In the genomic region with DNA sequence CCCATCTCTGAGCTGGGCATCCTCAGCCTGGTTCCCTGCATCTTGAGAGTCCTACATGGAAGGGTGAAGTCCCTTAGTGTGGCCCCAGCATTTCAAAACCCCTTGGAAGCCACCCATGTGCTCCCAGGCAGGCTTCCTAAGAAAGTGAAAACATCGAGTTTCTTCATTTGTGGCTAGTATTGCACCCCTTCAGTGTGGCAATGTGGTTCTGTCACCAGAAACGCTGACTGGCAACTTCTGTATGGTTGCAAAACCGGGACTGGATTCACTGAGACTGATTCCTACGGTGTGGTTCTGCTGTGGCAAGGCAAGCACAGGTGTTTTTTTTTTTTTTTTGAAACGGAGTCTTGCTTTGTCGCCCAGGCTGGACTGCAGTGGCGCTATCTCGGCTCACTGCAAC, we compare ENCODE assay signal across 16 cellular contexts. TPM values are rescaled to one million over a fixed set of nuclear protein-coding genes. Genes with fewer than 3 reads are reported as not detected.
A peak's percentile ranks its signal among the peaks of the same experiment; 100 is the strongest.
DNase-seq lines count a peak whose midpoint lies in the region; ATAC-seq and TF ChIP-seq lines count a peak whose summit lies in the region.
"Had no signal": no experiment of that assay in that cellular context is flagged by ENCODE, and none has a peak within 500 bp of the region (broad histone marks: within the 10 kb centered on the region; RNA-seq: fewer than 3 reads in every experiment).

No MANE protein-coding gene starts in this region.

- CTCF ChIA-PET in PC-3 (lab: Charles Lee) = no interaction called here
- CTCF ChIA-PET in activated CD4-positive, alpha-beta T cell treated with anti-CD3 and anti-CD28 coated beads, Interleukin-2, amount 10 ng/mL, durations not matched to agents 7 days and 5 days (lab: Charles Lee) = interaction anchor here (1.1 kb wide), 1 partner anchor 51 kb away, joined by 3 read pairs; no protein-coding TSS in a partner anchor

- H2AFZ ChIP-seq in OCI-LY1 (ENCODE audit: low read length) (0 out of 2 replicates have a peak overlapping the region, but pooled peaks have one; percentile 1), PC-3 (ENCODE audit: low read length) (no peak overlapping the region)

- H3K4me3 ChIP-seq in OCI-LY1 (ENCODE audit: low read depth, low read length, poor library complexity, severe bottlenecking) (no peak overlapping the region), fibroblast of villous mesenchyme (ENCODE audit: low read depth, low read length) (no peak overlapping the region), neutrophil (ENCODE audit: low read depth in 1 of 2, low read length in 1 of 2) (peak overlapping the region; percentile 34 to 49), PC-3 (ENCODE audit: low read length) (no peak overlapping the region)
- H3K4me3 ChIP-seq: body of pancreas, psoas muscle had no signal

- no peaks in the 10 kb centered on the region for H3K36me3 Mint-ChIP-seq in activated CD4-positive, alpha-beta T cell treated with anti-CD3 and anti-CD28 coated beads, Interleukin-2, amount 10 ng/mL, durations not matched to agents 7 days and 5 days (ENCODE audit: low read depth)

- no peak overlapping the region; the same call in 1 of the 2 replicates for H3K9ac ChIP-seq in OCI-LY1 (ENCODE audit: low read length)
- H3K9ac ChIP-seq in PC-3 (ENCODE audit: low read length) = no peak overlapping the region
- H3K9ac ChIP-seq: SK-N-SH had no signal

- H3K9me3 ChIP-seq in OCI-LY1 (ENCODE audit: low read length) (no peaks in the 10 kb centered on the region), neutrophil (no peaks in the 10 kb centered on the region), PC-3 (ENCODE audit: low read length) (no peaks in the 10 kb centered on the region)
- H3K9me3 ChIP-seq: body of pancreas, psoas muscle, SK-N-SH had no signal

- H3K27ac Mint-ChIP-seq in activated CD4-positive, alpha-beta T cell treated with anti-CD3 and anti-CD28 coated beads, Interleukin-2, amount 10 ng/mL, durations not matched to agents 7 days and 5 days = no peak overlapping the region
- H3K27ac Mint-ChIP-seq: activated T-helper 1 cell treated with anti-CD3 and anti-CD28 coated beads, Interleukin-12 subunit alpha, Interleukin-12 subunit beta, Interleukin-2, Interleukin-4 antibody, amounts not matched to agents 30 ng/mL and 10 ng/mL and 1 ng/mL, durations not matched to agents 14 hours and 24 hours and 36 hours; CD4-positive, CD25-positive, alpha-beta regulatory T cell; stimulated activated naive CD8-positive, alpha-beta T cell treated with anti-CD3 and anti-CD28 coated beads, Interleukin-15, Interleukin-2, amounts not matched to agents 100 ng/mL and 50 ng/mL, for 24 hours had no signal

- TF ChIP-seq CTCF in OCI-LY1 (IDR thresholded peaks at IDR 0.05; ENCODE audit: low read length) = no peak
- no peak for TF ChIP-seq CTCF in fibroblast of villous mesenchyme (IDR thresholded peaks at IDR 0.05; ENCODE audit: insufficient read depth, low read depth, low read length)
- TF ChIP-seq CTCF in neutrophil (IDR thresholded peaks at IDR 0.05) = no peak
- no peak for TF ChIP-seq CTCF in PC-3 (conservative IDR thresholded peaks at IDR 0.05; ENCODE audit: low read depth, low read length)

- no TSS peak for BruUV-seq in PC-3 (replicated peaks; lab: Mats Ljungman, UMichigan)

- H3K9me2 ChIP-seq in OCI-LY1 (ENCODE audit: low read depth, low read length) (no peaks in the 10 kb centered on the region), PC-3 (replicated peaks; ENCODE audit: low read length) (no peaks in the 10 kb centered on the region)
- H3K9me2 ChIP-seq: SK-N-SH had no signal

- no peak for ATAC-seq in GM21390 (IDR thresholded peaks at IDR 0.05; ENCODE audit: unreplicated experiment)
- no peak for ATAC-seq in PC-3
- ATAC-seq: body of pancreas had no signal

- POLR2A ChIA-PET in PC-3 (lab: Charles Lee; ENCODE audit: unreplicated experiment) = no interaction called here
- POLR2A ChIA-PET in activated CD4-positive, alpha-beta T cell treated with anti-CD3 and anti-CD28 coated beads, Interleukin-2, amount 10 ng/mL, durations not matched to agents 7 days and 5 days (lab: Charles Lee) = no interaction called here

- peak overlapping the region; percentile 6 for H3K27ac ChIP-seq in OCI-LY1 (ENCODE audit: low read depth, low read length, poor library complexity, severe bottlenecking)
- H3K27ac ChIP-seq in neutrophil = peak overlapping the region; percentile 96
- no peak overlapping the region for H3K27ac ChIP-seq in PC-3 (ENCODE audit: low read length)
- H3K27ac ChIP-seq: psoas muscle had no signal

- H3K27me3 Mint-ChIP-seq in activated CD4-positive, alpha-beta T cell treated with anti-CD3 and anti-CD28 coated beads, Interleukin-2, amount 10 ng/mL, durations not matched to agents 7 days and 5 days = peaks cover 48% of the 10 kb centered on the region

- H3K36me3 ChIP-seq in OCI-LY1 (ENCODE audit: insufficient read depth, low read length) (no peaks in the 10 kb centered on the region), neutrophil (no peaks in the 10 kb centered on the region), PC-3 (ENCODE audit: low read depth, low read length) (no peaks in the 10 kb centered on the region)

- H3F3A ChIP-seq in OCI-LY1 (ENCODE audit: insufficient read depth, low read length) (no peaks in the 10 kb centered on the region), PC-3 (ENCODE audit: low read length, unreplicated experiment) (no peaks in the 10 kb centered on the region)

- H3K4me1 ChIP-seq in OCI-LY1 (ENCODE audit: insufficient read depth, low read length, severe bottlenecking) (peaks cover 18% of the 10 kb centered on the region), neutrophil (ENCODE audit: control insufficient read depth in 1 of 2, insufficient read depth in 1 of 2, low read depth in 1 of 2, low read length in 1 of 2) (peaks cover 100% of the 10 kb centered on the region in 2 experiments), PC-3 (ENCODE audit: insufficient read depth, low read length) (peaks cover 2% of the 10 kb centered on the region; the same call in 1 of the 2 replicates)
- H3K4me1 ChIP-seq: body of pancreas, psoas muscle had no signal

- H3K4me2 ChIP-seq in OCI-LY1 (ENCODE audit: low read length) (0 out of 2 replicates have a peak overlapping the region, but pooled peaks have one; percentile 22), PC-3 (ENCODE audit: low read length) (no peak overlapping the region)

- no peaks in the 10 kb centered on the region for H4K20me1 ChIP-seq in OCI-LY1 (ENCODE audit: insufficient read depth, low read length)
- H4K20me1 ChIP-seq in PC-3 (ENCODE audit: low read length) = no peaks in the 10 kb centered on the region

- no peaks in the 10 kb centered on the region for H3K79me2 ChIP-seq in OCI-LY1 (ENCODE audit: insufficient read depth, low read length)
- H3K79me2 ChIP-seq in PC-3 (ENCODE audit: low read length) = no peaks in the 10 kb centered on the region

- intact Hi-C loops in PC-3 (cut with micrococcal nuclease) = no loop called here

- DNase-seq in GF-D8 (lab: John Stamatoyannopoulos, UW) = peak; percentile 95
- peak; percentile 82 for DNase-seq in fibroblast of villous mesenchyme (ENCODE audit: low read depth)
- no peak for DNase-seq in NCI-H1436 (lab: John Stamatoyannopoulos, UW)
- no peak for DNase-seq in PC-3
- DNase-seq in activated CD4-positive, alpha-beta T cell treated with anti-CD3 and anti-CD28 coated beads, Interleukin-2, amount 10 ng/mL, durations not matched to agents 7 days and 5 days = no peak
- DNase-seq: CD4-positive, CD25-positive, alpha-beta regulatory T cell; mesenchymal stem cell; SK-N-SH; stimulated activated CD4-positive, alpha-beta T cell treated with anti-CD3 and anti-CD28 coated beads, Interleukin-2, amount 100 ng/mL, for 48 hours had no signal

- H3K4me1 Mint-ChIP-seq in activated CD4-positive, alpha-beta T cell treated with anti-CD3 and anti-CD28 coated beads, Interleukin-2, amount 10 ng/mL, durations not matched to agents 7 days and 5 days = no peaks in the 10 kb centered on the region

- H3K9me3 Mint-ChIP-seq in activated CD4-positive, alpha-beta T cell treated with anti-CD3 and anti-CD28 coated beads, Interleukin-2, amount 10 ng/mL, durations not matched to agents 7 days and 5 days = no peaks in the 10 kb centered on the region
- H3K9me3 Mint-ChIP-seq: activated T-helper 1 cell treated with anti-CD3 and anti-CD28 coated beads, Interleukin-12 subunit alpha, Interleukin-12 subunit beta, Interleukin-2, Interleukin-4 antibody, amounts not matched to agents 30 ng/mL and 10 ng/mL and 1 ng/mL, durations not matched to agents 14 hours and 24 hours and 36 hours; stimulated activated naive CD8-positive, alpha-beta T cell treated with anti-CD3 and anti-CD28 coated beads, Interleukin-15, Interleukin-2, amounts not matched to agents 100 ng/mL and 50 ng/mL, for 24 hours had no signal

- H3K27me3 ChIP-seq in OCI-LY1 (ENCODE audit: insufficient read depth, low read length) = no peaks in the 10 kb centered on the region
- H3K27me3 ChIP-seq in neutrophil = no peaks in the 10 kb centered on the region
- H3K27me3 ChIP-seq in PC-3 (ENCODE audit: low read length) = no peaks in the 10 kb centered on the region
- H3K27me3 ChIP-seq: body of pancreas had no signal

- no peak overlapping the region for H3K4me3 Mint-ChIP-seq in activated CD4-positive, alpha-beta T cell treated with anti-CD3 and anti-CD28 coated beads, Interleukin-2, amount 10 ng/mL, durations not matched to agents 7 days and 5 days
- H3K4me3 Mint-ChIP-seq: activated T-helper 1 cell treated with anti-CD3 and anti-CD28 coated beads, Interleukin-12 subunit alpha, Interleukin-12 subunit beta, Interleukin-2, Interleukin-4 antibody, amounts not matched to agents 30 ng/mL and 10 ng/mL and 1 ng/mL, durations not matched to agents 14 hours and 24 hours and 36 hours; CD4-positive, CD25-positive, alpha-beta regulatory T cell; stimulated activated naive CD8-positive, alpha-beta T cell treated with anti-CD3 and anti-CD28 coated beads, Interleukin-15, Interleukin-2, amounts not matched to agents 100 ng/mL and 50 ng/mL, for 24 hours had no signal

RNA-seq across cellular contexts. Expression of a gene that starts 9.0 kb away (rescaled TPM):
- 52.5 and 69.1 TPM in 2 replicates for total RNA-seq in fibroblast of villous mesenchyme
- 35.7 and 37.8 TPM in 2 replicates for total RNA-seq in PC-3 (2014; rRNA removed)
- total RNA-seq in activated CD4-positive, alpha-beta T cell treated with anti-CD3 and anti-CD28 coated beads, Interleukin-2, amount 10 ng/mL, durations not matched to agents 7 days and 5 days = 10 to 100 TPM; 11.3 to 11.8 TPM

Comparison
In these comparisons a context has a peak if more than half of its experiments do, and no peak if none do; other contexts are left out.
1. DNase-seq: peak in GF-D8 (single experiment) and fibroblast of villous mesenchyme (single experiment); none in NCI-H1436 (single experiment), PC-3 (single experiment) and activated CD4-positive, alpha-beta T cell treated with anti-CD3 and anti-CD28 coated beads, Interleukin-2, amount 10 ng/mL, durations not matched to agents 7 days and 5 days (single experiment).
2. H3K4me3 ChIP-seq: peak in neutrophil (2 of 2); none in OCI-LY1 (single experiment), fibroblast of villous mesenchyme (single experiment) and PC-3 (single experiment).